2 cellular contexts compared by ENCODE assay signal in the genomic region with DNA sequence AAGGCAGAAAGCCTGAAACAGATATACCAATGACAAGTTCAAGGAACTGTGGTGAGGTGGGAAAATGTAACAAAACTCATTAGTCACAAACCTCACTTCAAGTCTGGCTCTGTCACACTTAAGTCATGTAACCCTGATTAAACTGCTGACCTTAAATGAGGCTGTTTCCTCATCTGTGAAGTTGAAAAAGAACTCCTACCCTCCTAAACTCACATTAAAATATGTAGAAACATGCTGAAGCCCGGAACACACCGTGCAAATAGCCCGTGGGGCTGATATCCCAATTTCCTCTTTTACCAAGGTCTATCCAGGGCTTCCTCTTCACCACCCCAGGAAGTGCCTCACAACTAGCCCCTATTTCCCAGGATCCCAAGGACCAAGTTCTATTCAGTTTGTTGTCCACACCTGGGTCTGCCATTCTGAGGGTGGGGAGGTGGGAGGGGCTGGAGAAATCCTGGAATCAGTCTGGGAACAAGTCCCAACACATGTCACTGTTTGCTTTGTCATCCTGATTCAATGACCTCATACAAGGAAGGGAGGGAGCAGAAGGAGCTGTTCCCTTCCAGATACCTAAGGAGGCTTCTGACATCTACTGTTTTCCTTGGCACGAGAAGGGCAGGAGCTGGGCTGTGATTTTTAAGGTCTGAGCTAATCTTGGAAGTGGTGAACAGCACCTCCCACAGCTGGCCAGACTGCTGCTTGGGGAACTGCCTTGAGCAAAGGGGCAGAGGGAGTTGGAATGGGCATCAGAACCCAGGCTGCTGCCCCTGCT.
TF ChIP-seq lines count a peak whose summit lies in the region.

No MANE protein-coding gene starts in this region.

TF ChIP-seq in K562, 482 proteins besides CTCF, POLR2A, EP300 and RAD21 (continued from another document and continues in another):
- TF ChIP-seq, protein P1, sequence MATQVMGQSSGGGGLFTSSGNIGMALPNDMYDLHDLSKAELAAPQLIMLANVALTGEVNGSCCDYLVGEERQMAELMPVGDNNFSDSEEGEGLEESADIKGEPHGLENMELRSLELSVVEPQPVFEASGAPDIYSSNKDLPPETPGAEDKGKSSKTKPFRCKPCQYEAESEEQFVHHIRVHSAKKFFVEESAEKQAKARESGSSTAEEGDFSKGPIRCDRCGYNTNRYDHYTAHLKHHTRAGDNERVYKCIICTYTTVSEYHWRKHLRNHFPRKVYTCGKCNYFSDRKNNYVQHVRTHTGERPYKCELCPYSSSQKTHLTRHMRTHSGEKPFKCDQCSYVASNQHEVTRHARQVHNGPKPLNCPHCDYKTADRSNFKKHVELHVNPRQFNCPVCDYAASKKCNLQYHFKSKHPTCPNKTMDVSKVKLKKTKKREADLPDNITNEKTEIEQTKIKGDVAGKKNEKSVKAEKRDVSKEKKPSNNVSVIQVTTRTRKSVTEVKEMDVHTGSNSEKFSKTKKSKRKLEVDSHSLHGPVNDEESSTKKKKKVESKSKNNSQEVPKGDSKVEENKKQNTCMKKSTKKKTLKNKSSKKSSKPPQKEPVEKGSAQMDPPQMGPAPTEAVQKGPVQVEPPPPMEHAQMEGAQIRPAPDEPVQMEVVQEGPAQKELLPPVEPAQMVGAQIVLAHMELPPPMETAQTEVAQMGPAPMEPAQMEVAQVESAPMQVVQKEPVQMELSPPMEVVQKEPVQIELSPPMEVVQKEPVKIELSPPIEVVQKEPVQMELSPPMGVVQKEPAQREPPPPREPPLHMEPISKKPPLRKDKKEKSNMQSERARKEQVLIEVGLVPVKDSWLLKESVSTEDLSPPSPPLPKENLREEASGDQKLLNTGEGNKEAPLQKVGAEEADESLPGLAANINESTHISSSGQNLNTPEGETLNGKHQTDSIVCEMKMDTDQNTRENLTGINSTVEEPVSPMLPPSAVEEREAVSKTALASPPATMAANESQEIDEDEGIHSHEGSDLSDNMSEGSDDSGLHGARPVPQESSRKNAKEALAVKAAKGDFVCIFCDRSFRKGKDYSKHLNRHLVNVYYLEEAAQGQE (CRISPR knock-in tag; IDR thresholded peaks at IDR 0.05; ENCODE audit: low read depth), result no peak
- TF ChIP-seq SMARCE1 (IDR thresholded peaks at IDR 0.05) (peak; percentile 60; the same call in 1 of the 2 replicates), CREB1 (IDR thresholded peaks at IDR 0.05) (no peak), CREB1 (CRISPR knock-in tag; IDR thresholded peaks at IDR 0.05) (0 out of 2 replicates have a peak, but pooled peaks have one; percentile 22), CBFB (CRISPR knock-in tag; IDR thresholded peaks at IDR 0.05) (no peak), SMAD1 (IDR thresholded peaks at IDR 0.05; ENCODE audit: low read depth, low read length, partially characterized antibody) (no peak), RNF2 (IDR thresholded peaks at IDR 0.05) (no peak), NCOR1 (IDR thresholded peaks at IDR 0.05) (no peak), PTTG1 (tag; IDR thresholded peaks at IDR 0.05; ENCODE audit: low read depth) (no peak), MTF1 (CRISPR knock-in tag; IDR thresholded peaks at IDR 0.05; ENCODE audit: borderline replicate concordance) (no peak), HMG20B (CRISPR knock-in tag; IDR thresholded peaks at IDR 0.05) (no peak), JUNB (CRISPR knock-in tag; conservative IDR thresholded peaks at IDR 0.05) (no peak), MCM5 (IDR thresholded peaks at IDR 0.05; ENCODE audit: low read depth) (no peak), MYNN (IDR thresholded peaks at IDR 0.05) (0 out of 2 replicates have a peak, but pooled peaks have one; percentile 24), MYNN (CRISPR knock-in tag; IDR thresholded peaks at IDR 0.05) (no peak)
- TF ChIP-seq, protein P2, sequence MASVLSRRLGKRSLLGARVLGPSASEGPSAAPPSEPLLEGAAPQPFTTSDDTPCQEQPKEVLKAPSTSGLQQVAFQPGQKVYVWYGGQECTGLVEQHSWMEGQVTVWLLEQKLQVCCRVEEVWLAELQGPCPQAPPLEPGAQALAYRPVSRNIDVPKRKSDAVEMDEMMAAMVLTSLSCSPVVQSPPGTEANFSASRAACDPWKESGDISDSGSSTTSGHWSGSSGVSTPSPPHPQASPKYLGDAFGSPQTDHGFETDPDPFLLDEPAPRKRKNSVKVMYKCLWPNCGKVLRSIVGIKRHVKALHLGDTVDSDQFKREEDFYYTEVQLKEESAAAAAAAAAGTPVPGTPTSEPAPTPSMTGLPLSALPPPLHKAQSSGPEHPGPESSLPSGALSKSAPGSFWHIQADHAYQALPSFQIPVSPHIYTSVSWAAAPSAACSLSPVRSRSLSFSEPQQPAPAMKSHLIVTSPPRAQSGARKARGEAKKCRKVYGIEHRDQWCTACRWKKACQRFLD (CRISPR knock-in tag; IDR thresholded peaks at IDR 0.05), result peak; percentile 52; the same call in 1 of the 2 replicates
- TF ChIP-seq, protein P3, sequence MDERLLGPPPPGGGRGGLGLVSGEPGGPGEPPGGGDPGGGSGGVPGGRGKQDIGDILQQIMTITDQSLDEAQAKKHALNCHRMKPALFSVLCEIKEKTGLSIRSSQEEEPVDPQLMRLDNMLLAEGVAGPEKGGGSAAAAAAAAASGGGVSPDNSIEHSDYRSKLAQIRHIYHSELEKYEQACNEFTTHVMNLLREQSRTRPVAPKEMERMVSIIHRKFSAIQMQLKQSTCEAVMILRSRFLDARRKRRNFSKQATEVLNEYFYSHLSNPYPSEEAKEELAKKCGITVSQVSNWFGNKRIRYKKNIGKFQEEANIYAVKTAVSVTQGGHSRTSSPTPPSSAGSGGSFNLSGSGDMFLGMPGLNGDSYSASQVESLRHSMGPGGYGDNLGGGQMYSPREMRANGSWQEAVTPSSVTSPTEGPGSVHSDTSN (CRISPR knock-in tag; IDR thresholded peaks at IDR 0.05; ENCODE audit: low read depth), result no peak
- TF ChIP-seq, protein P3 (tag; conservative IDR thresholded peaks at IDR 0.05; ENCODE audit: low read depth), result no peak
- TF ChIP-seq, protein P4, sequence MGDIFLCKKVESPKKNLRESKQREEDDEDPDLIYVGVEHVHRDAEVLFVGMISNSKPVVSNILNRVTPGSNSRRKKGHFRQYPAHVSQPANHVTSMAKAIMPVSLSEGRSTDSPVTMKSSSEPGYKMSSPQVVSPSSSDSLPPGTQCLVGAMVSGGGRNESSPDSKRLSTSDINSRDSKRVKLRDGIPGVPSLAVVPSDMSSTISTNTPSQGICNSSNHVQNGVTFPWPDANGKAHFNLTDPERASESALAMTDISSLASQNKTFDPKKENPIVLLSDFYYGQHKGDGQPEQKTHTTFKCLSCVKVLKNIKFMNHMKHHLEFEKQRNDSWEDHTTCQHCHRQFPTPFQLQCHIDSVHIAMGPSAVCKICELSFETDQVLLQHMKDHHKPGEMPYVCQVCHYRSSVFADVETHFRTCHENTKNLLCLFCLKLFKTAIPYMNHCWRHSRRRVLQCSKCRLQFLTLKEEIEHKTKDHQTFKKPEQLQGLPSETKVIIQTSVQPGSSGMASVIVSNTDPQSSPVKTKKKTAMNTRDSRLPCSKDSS (IDR thresholded peaks at IDR 0.05; ENCODE audit: low read depth, partially characterized antibody), result no peak

TF ChIP-seq in HepG2, 621 proteins besides CTCF, POLR2A, EP300 and RAD21 (continued from another document and continues in another):
- TF ChIP-seq, protein P1 (IDR thresholded peaks at IDR 0.05; ENCODE audit: borderline replicate concordance in 1 of 2, low read depth in 1 of 2, low read length in 2 of 2), result no peak
- TF ChIP-seq FOSL2 (CRISPR knock-in tag; IDR thresholded peaks at IDR 0.05) (peak; percentile 39; the same call in 1 of the 2 replicates), NFE2 (CRISPR knock-in tag; IDR thresholded peaks at IDR 0.05) (peak; percentile 69; the same call in 1 of the 2 replicates), STAG1 (CRISPR knock-in tag; IDR thresholded peaks at IDR 0.05) (no peak), ELF3 (CRISPR knock-in tag; IDR thresholded peaks at IDR 0.05) (0 out of 2 replicates have a peak, but pooled peaks have one; percentile 47), NRL (CRISPR knock-in tag; IDR thresholded peaks at IDR 0.05; ENCODE audit: borderline replicate concordance) (no peak), SAP130 (CRISPR knock-in tag; IDR thresholded peaks at IDR 0.05; ENCODE audit: low read depth) (peak; percentile 46)
- TF ChIP-seq, protein P5, sequence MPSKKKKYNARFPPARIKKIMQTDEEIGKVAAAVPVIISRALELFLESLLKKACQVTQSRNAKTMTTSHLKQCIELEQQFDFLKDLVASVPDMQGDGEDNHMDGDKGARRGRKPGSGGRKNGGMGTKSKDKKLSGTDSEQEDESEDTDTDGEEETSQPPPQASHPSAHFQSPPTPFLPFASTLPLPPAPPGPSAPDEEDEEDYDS (CRISPR knock-in tag; IDR thresholded peaks at IDR 0.05), result no peak
- TF ChIP-seq, protein P6, sequence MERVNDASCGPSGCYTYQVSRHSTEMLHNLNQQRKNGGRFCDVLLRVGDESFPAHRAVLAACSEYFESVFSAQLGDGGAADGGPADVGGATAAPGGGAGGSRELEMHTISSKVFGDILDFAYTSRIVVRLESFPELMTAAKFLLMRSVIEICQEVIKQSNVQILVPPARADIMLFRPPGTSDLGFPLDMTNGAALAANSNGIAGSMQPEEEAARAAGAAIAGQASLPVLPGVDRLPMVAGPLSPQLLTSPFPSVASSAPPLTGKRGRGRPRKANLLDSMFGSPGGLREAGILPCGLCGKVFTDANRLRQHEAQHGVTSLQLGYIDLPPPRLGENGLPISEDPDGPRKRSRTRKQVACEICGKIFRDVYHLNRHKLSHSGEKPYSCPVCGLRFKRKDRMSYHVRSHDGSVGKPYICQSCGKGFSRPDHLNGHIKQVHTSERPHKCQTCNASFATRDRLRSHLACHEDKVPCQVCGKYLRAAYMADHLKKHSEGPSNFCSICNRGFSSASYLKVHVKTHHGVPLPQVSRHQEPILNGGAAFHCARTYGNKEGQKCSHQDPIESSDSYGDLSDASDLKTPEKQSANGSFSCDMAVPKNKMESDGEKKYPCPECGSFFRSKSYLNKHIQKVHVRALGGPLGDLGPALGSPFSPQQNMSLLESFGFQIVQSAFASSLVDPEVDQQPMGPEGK (CRISPR knock-in tag; IDR thresholded peaks at IDR 0.05), result 0 out of 2 replicates have a peak, but pooled peaks have one; percentile 21
- TF ChIP-seq, protein P7, sequence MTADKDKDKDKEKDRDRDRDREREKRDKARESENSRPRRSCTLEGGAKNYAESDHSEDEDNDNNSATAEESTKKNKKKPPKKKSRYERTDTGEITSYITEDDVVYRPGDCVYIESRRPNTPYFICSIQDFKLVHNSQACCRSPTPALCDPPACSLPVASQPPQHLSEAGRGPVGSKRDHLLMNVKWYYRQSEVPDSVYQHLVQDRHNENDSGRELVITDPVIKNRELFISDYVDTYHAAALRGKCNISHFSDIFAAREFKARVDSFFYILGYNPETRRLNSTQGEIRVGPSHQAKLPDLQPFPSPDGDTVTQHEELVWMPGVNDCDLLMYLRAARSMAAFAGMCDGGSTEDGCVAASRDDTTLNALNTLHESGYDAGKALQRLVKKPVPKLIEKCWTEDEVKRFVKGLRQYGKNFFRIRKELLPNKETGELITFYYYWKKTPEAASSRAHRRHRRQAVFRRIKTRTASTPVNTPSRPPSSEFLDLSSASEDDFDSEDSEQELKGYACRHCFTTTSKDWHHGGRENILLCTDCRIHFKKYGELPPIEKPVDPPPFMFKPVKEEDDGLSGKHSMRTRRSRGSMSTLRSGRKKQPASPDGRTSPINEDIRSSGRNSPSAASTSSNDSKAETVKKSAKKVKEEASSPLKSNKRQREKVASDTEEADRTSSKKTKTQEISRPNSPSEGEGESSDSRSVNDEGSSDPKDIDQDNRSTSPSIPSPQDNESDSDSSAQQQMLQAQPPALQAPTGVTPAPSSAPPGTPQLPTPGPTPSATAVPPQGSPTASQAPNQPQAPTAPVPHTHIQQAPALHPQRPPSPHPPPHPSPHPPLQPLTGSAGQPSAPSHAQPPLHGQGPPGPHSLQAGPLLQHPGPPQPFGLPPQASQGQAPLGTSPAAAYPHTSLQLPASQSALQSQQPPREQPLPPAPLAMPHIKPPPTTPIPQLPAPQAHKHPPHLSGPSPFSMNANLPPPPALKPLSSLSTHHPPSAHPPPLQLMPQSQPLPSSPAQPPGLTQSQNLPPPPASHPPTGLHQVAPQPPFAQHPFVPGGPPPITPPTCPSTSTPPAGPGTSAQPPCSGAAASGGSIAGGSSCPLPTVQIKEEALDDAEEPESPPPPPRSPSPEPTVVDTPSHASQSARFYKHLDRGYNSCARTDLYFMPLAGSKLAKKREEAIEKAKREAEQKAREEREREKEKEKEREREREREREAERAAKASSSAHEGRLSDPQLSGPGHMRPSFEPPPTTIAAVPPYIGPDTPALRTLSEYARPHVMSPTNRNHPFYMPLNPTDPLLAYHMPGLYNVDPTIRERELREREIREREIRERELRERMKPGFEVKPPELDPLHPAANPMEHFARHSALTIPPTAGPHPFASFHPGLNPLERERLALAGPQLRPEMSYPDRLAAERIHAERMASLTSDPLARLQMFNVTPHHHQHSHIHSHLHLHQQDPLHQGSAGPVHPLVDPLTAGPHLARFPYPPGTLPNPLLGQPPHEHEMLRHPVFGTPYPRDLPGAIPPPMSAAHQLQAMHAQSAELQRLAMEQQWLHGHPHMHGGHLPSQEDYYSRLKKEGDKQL (CRISPR knock-in tag; IDR thresholded peaks at IDR 0.05; ENCODE audit: low read depth), result no peak
- TF ChIP-seq, protein P8, sequence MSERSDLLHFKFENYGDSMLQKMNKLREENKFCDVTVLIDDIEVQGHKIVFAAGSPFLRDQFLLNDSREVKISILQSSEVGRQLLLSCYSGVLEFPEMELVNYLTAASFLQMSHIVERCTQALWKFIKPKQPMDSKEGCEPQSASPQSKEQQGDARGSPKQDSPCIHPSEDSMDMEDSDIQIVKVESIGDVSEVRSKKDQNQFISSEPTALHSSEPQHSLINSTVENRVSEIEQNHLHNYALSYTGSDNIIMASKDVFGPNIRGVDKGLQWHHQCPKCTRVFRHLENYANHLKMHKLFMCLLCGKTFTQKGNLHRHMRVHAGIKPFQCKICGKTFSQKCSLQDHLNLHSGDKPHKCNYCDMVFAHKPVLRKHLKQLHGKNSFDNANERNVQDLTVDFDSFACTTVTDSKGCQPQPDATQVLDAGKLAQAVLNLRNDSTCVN (CRISPR knock-in tag; IDR thresholded peaks at IDR 0.05; ENCODE audit: borderline replicate concordance), result 0 out of 2 replicates have a peak, but pooled peaks have one; percentile 13
